20 cellular contexts compared by ENCODE assay signal in the genomic region with DNA sequence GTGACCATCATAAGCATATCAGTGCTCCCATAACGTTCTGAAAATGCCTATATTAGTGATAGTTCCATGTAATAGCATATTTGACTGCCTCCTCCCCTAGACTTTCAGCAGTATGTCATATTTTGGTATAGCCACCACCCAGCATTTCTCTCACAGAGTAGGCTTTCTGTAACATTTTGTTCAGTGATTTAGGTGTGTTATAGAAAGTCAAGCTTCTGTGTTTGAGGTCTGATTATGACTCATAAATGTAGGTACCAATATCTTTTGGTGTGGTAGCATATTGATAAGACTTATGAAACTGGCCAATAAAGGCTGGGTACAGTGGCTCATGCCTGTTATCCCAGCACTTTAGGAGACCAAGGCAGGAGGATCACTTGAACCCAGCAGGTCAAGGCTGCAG.
"Had no signal": no experiment of that assay in that cellular context is flagged by ENCODE, and none has a peak within 500 bp of the region (broad histone marks: within the 10 kb centered on the region; RNA-seq: fewer than 3 reads in every experiment).

No MANE protein-coding gene starts in this region.

- H3K4me3 Mint-ChIP-seq: naive thymus-derived CD8-positive, alpha-beta T cell; neural crest cell; stimulated activated naive CD8-positive, alpha-beta T cell treated with anti-CD3 and anti-CD28 coated beads, Interleukin-15, Interleukin-2, amounts not matched to agents 100 ng/mL and 50 ng/mL, for 24 hours had no signal

- H3K27me3 ChIP-seq: dorsolateral prefrontal cortex, gastrocnemius medialis, heart right ventricle, ovary, right atrium auricular region, testis, tibial nerve, upper lobe of right lung, vagina had no signal

- H3K27me3 Mint-ChIP-seq: stimulated activated naive CD8-positive, alpha-beta T cell treated with anti-CD3 and anti-CD28 coated beads, Interleukin-15, Interleukin-2, amounts not matched to agents 100 ng/mL and 50 ng/mL, for 24 hours had no signal

- FAIRE-seq: islet of Langerhans had no signal

- H3K27ac ChIP-seq: dorsolateral prefrontal cortex, gastrocnemius medialis, heart right ventricle, ovary, right atrium auricular region, testis, tibial nerve, upper lobe of right lung, vagina had no signal

- H3K4me1 ChIP-seq: gastrocnemius medialis, heart right ventricle, right atrium auricular region, testis, tibial nerve, upper lobe of right lung, vagina had no signal

- H3K27ac Mint-ChIP-seq: stimulated activated naive CD8-positive, alpha-beta T cell treated with anti-CD3 and anti-CD28 coated beads, Interleukin-15, Interleukin-2, amounts not matched to agents 100 ng/mL and 50 ng/mL, for 24 hours had no signal

- DNase-seq: cortex of kidney; dorsolateral prefrontal cortex; effector memory CD4-positive, alpha-beta T cell; gastrocnemius medialis; heart right ventricle; hypothalamus; mucosa of descending colon; naive thymus-derived CD8-positive, alpha-beta T cell; ovary; stimulated activated CD4-positive, alpha-beta T cell treated with anti-CD3 and anti-CD28 coated beads, Interleukin-2, amount 100 ng/mL, for 48 hours; testis; upper lobe of right lung had no signal

- H3K4me3 ChIP-seq: dorsolateral prefrontal cortex, gastrocnemius medialis, heart right ventricle, mucosa of descending colon, ovary, right atrium auricular region, smooth muscle cell, testis, tibial nerve, upper lobe of right lung, vagina had no signal

- ATAC-seq: esophagus mucosa, gastrocnemius medialis, mucosa of descending colon had no signal

- H3K4me1 Mint-ChIP-seq: naive thymus-derived CD8-positive, alpha-beta T cell had no signal

- H3K36me3 ChIP-seq: gastrocnemius medialis, heart right ventricle, ovary, right atrium auricular region, tibial nerve, upper lobe of right lung, vagina had no signal

- H3K9me3 Mint-ChIP-seq: stimulated activated naive CD8-positive, alpha-beta T cell treated with anti-CD3 and anti-CD28 coated beads, Interleukin-15, Interleukin-2, amounts not matched to agents 100 ng/mL and 50 ng/mL, for 24 hours had no signal

- H3K9me3 ChIP-seq: gastrocnemius medialis, mucosa of descending colon, ovary, right atrium auricular region, testis, tibial nerve, upper lobe of right lung, vagina had no signal

- H3K4me2 ChIP-seq: smooth muscle cell had no signal
